ENCODE assay signal across 1 cellular context in the genomic region with DNA sequence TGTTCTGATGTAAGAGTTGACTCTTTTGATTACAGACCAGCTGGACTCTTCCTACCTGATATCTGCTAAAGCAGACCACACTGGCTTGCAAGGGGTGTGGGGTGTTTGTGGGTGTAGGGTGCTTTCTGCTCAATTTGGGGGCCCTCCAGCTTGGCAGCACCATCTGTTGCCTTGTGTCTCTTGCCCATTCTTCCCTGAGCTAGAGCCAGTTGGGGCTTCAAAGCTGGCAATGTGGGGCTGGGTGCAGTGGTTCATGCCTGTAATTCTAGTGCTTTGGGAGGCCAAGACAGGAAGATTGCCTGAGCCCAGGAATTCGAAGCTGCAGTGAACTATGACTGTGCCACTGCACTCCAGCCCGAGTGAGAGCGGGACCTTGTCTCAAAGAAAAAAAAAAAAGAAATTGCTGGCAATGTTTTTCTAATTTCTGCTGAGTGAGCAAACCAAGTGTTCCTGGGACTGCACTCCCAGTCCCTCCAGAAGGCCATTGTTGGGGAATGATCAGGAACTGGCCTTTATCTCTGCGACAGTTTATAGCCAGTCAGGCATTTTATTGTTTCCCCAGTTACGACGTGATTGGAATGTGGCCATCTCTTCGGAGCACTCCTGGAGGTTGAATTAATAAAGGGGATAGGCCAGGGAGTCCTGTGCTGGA.
TF ChIP-seq lines count a peak whose summit lies in the region.

No MANE protein-coding gene starts in this region.

TF ChIP-seq in Ishikawa, 13 proteins besides CTCF, POLR2A, EP300 and RAD21 (continued from another document):
- TF ChIP-seq, protein P1, sequence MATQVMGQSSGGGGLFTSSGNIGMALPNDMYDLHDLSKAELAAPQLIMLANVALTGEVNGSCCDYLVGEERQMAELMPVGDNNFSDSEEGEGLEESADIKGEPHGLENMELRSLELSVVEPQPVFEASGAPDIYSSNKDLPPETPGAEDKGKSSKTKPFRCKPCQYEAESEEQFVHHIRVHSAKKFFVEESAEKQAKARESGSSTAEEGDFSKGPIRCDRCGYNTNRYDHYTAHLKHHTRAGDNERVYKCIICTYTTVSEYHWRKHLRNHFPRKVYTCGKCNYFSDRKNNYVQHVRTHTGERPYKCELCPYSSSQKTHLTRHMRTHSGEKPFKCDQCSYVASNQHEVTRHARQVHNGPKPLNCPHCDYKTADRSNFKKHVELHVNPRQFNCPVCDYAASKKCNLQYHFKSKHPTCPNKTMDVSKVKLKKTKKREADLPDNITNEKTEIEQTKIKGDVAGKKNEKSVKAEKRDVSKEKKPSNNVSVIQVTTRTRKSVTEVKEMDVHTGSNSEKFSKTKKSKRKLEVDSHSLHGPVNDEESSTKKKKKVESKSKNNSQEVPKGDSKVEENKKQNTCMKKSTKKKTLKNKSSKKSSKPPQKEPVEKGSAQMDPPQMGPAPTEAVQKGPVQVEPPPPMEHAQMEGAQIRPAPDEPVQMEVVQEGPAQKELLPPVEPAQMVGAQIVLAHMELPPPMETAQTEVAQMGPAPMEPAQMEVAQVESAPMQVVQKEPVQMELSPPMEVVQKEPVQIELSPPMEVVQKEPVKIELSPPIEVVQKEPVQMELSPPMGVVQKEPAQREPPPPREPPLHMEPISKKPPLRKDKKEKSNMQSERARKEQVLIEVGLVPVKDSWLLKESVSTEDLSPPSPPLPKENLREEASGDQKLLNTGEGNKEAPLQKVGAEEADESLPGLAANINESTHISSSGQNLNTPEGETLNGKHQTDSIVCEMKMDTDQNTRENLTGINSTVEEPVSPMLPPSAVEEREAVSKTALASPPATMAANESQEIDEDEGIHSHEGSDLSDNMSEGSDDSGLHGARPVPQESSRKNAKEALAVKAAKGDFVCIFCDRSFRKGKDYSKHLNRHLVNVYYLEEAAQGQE (IDR thresholded peaks at IDR 0.05; ENCODE audit: low read depth) = no peak
